Comparison of ENCODE assay signal across 2 cellular contexts in the genomic region with DNA sequence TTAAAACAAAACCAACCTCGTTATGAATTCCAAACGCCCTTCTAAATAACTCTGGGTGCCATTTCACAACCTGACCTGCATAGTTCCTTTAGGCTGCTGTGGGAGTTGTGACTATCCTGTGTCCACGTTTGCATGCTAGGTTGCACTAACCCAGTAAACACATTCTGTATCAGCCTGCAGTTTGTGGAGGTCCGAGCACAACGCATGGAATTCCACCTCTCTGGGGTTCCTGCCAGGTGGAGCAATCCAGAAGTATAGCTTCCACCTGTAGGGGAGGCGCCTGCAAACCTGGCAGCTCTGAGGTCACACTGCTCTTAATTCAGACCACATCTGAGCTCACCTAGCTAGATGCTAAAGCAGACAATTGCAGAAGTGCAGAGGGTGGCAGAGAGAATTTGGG.
A peak's percentile ranks its signal among the peaks of the same experiment; 100 is the strongest.
TF ChIP-seq lines count a peak whose summit lies in the region.

No MANE protein-coding gene starts in this region.

TF ChIP-seq in HepG2, 621 proteins besides CTCF, POLR2A, EP300 and RAD21:
- TF ChIP-seq, protein P1, sequence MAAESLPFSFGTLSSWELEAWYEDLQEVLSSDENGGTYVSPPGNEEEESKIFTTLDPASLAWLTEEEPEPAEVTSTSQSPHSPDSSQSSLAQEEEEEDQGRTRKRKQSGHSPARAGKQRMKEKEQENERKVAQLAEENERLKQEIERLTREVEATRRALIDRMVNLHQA (CRISPR knock-in tag; IDR thresholded peaks at IDR 0.05): no peak
- TF ChIP-seq, protein P2, sequence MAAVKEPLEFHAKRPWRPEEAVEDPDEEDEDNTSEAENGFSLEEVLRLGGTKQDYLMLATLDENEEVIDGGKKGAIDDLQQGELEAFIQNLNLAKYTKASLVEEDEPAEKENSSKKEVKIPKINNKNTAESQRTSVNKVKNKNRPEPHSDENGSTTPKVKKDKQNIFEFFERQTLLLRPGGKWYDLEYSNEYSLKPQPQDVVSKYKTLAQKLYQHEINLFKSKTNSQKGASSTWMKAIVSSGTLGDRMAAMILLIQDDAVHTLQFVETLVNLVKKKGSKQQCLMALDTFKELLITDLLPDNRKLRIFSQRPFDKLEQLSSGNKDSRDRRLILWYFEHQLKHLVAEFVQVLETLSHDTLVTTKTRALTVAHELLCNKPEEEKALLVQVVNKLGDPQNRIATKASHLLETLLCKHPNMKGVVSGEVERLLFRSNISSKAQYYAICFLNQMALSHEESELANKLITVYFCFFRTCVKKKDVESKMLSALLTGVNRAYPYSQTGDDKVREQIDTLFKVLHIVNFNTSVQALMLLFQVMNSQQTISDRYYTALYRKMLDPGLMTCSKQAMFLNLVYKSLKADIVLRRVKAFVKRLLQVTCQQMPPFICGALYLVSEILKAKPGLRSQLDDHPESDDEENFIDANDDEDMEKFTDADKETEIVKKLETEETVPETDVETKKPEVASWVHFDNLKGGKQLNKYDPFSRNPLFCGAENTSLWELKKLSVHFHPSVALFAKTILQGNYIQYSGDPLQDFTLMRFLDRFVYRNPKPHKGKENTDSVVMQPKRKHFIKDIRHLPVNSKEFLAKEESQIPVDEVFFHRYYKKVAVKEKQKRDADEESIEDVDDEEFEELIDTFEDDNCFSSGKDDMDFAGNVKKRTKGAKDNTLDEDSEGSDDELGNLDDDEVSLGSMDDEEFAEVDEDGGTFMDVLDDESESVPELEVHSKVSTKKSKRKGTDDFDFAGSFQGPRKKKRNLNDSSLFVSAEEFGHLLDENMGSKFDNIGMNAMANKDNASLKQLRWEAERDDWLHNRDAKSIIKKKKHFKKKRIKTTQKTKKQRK (IDR thresholded peaks at IDR 0.05; ENCODE audit: low read length): no peak
- TF ChIP-seq SMAD3 (CRISPR knock-in tag; IDR thresholded peaks at IDR 0.05) (no peak), KAT7 (CRISPR knock-in tag; IDR thresholded peaks at IDR 0.05; ENCODE audit: borderline replicate concordance) (no peak), ATF7-NPFF (CRISPR knock-in tag; IDR thresholded peaks at IDR 0.05; ENCODE audit: low read depth) (no peak), ZNF556 (CRISPR knock-in tag; IDR thresholded peaks at IDR 0.05; ENCODE audit: borderline replicate concordance) (no peak), ZKSCAN8 (CRISPR knock-in tag; IDR thresholded peaks at IDR 0.05; ENCODE audit: borderline replicate concordance) (no peak), MEIS2 (CRISPR knock-in tag; IDR thresholded peaks at IDR 0.05) (no peak), TRAFD1 (CRISPR knock-in tag; IDR thresholded peaks at IDR 0.05; ENCODE audit: borderline replicate concordance) (no peak), ZFX (CRISPR knock-in tag; IDR thresholded peaks at IDR 0.05; ENCODE audit: low read depth) (no peak), RBFOX2 (IDR thresholded peaks at IDR 0.05; ENCODE audit: low read depth, low read length) (no peak), ZNF598 (CRISPR knock-in tag; IDR thresholded peaks at IDR 0.05; ENCODE audit: borderline replicate concordance) (no peak), ZNF616 (CRISPR knock-in tag; IDR thresholded peaks at IDR 0.05; ENCODE audit: low read depth) (no peak), PBX2 (CRISPR knock-in tag; IDR thresholded peaks at IDR 0.05) (no peak), RBM22 (optimal IDR thresholded peaks at IDR 0.05; ENCODE audit: low read length) (no peak), ELF4 (CRISPR knock-in tag; IDR thresholded peaks at IDR 0.05; ENCODE audit: borderline replicate concordance) (no peak), SNRNP70 (IDR thresholded peaks at IDR 0.05; ENCODE audit: low read depth, low read length) (no peak), EEA1 (CRISPR knock-in tag; IDR thresholded peaks at IDR 0.05; ENCODE audit: borderline replicate concordance) (no peak), ZNF30 (CRISPR knock-in tag; IDR thresholded peaks at IDR 0.05) (no peak)

TF ChIP-seq in H1, 55 proteins besides CTCF, POLR2A, EP300 and RAD21:
- TF ChIP-seq TAF1 (IDR thresholded peaks at IDR 0.05; ENCODE audit: low read depth, low read length) (no peak), CREB1 (IDR thresholded peaks at IDR 0.05) (peak; percentile 39; the same call in 1 of the 2 replicates)
